ENCODE assay signal across 10 cellular contexts in genomic region chr6:21666788-21667681, GRCh38.
DNase-seq lines count a peak whose midpoint lies in the region; ATAC-seq and TF ChIP-seq lines count a peak whose summit lies in the region.
"Had no signal": no experiment of that assay in that cellular context is flagged by ENCODE, and none has a peak within 500 bp of the region (broad histone marks: within the 10 kb centered on the region; RNA-seq: fewer than 3 reads in every experiment).

No MANE protein-coding gene starts in this region.

- H3K9ac ChIP-seq in HUES6 (ENCODE audit: low read length) (peak overlapping the region; percentile 88), skeletal muscle tissue (ENCODE audit: low read depth in 1 of 3, low read length in 3 of 3) (peak overlapping the region in 1 of 3 donors; percentile 33)

- H3K9me3 ChIP-seq in HUES6 (ENCODE audit: control insufficient read depth, insufficient read depth, low read depth, low read length) (no peaks in the 10 kb centered on the region), iPS-18c (ENCODE audit: control insufficient read depth, insufficient read depth, low read length) (no peaks in the 10 kb centered on the region), skeletal muscle tissue (ENCODE audit: control insufficient read depth in 3 of 3, low read length in 3 of 3) (no peaks in the 10 kb centered on the region)

- peaks cover 18% of the 10 kb centered on the region; the same call in 1 of the 2 replicates for H3K36me3 ChIP-seq in HUES6 (ENCODE audit: control insufficient read depth, insufficient read depth, low read length)
- no peaks in the 10 kb centered on the region for H3K36me3 ChIP-seq in skeletal muscle tissue (ENCODE audit: control insufficient read depth in 3 of 3, insufficient read depth in 3 of 3, low read length in 3 of 3)

- DNase-seq in activated B cell treated with CpG ODN at 0.5 μM for 24 hours, result no peak
- DNase-seq in activated gamma-delta T cell (lab: John Stamatoyannopoulos, UW), result no peak
- DNase-seq in hepatic stellate cell (ENCODE audit: low spot score), result no peak
- no peak for DNase-seq in DMS114 treated with DMSO at 0.1 percent for 48 hours (lab: John Stamatoyannopoulos, UW; ENCODE audit: unreplicated experiment)
- no peak for DNase-seq in activated effector memory CD4-positive, alpha-beta T cell treated with Interleukin-2 at 50 U/mL for 16 hours
- DNase-seq: activated naive CD4-positive, alpha-beta T cell treated with Interleukin-2 at 50 U/mL for 16 hours; NCI-H1436 had no signal

- H3K4me3 ChIP-seq in HUES6 (ENCODE audit: low read depth, low read length) (peak overlapping the region; percentile 82), iPS-18c (ENCODE audit: insufficient read depth, low read depth, low read length) (peak overlapping the region; percentile 88), skeletal muscle tissue (ENCODE audit: low read length in 3 of 3) (peak overlapping the region; percentile 36 to 66 (median 58))

- no peak for TF ChIP-seq CTCF in activated B cell treated with CpG ODN at 0.5 μM for 24 hours (IDR thresholded peaks at IDR 0.05)

- H3K4me3 Mint-ChIP-seq in activated B cell treated with CpG ODN at 0.5 μM for 24 hours, result peak overlapping the region; percentile 52

- H3K27ac ChIP-seq in HUES6 (ENCODE audit: low read depth, low read length) (peak overlapping the region; percentile 70; the same call in 1 of the 2 replicates), skeletal muscle tissue (ENCODE audit: low read depth, low read length) (no peak overlapping the region)

- no peaks in the 10 kb centered on the region for H3K9me3 Mint-ChIP-seq in activated B cell treated with CpG ODN at 0.5 μM for 24 hours

- H3K36me3 Mint-ChIP-seq in activated B cell treated with CpG ODN at 0.5 μM for 24 hours (ENCODE audit: low read depth), result no peaks in the 10 kb centered on the region

- intact Hi-C loops in activated B cell treated with CpG ODN at 0.5 μM for 24 hours (cut with micrococcal nuclease), result no loop called here

- peaks cover 35% of the 10 kb centered on the region for H3K27me3 ChIP-seq in HUES6 (ENCODE audit: control insufficient read depth, insufficient read depth, low read length)
- peaks cover 38 to 42% (median 39%) of the 10 kb centered on the region in 3 donors for H3K27me3 ChIP-seq in skeletal muscle tissue (ENCODE audit: control insufficient read depth in 3 of 3, insufficient read depth in 3 of 3, low read length in 3 of 3)

- no peak overlapping the region for H3K27ac Mint-ChIP-seq in activated B cell treated with CpG ODN at 0.5 μM for 24 hours

- POLR2A ChIA-PET in activated B cell treated with CpG ODN at 0.5 μM for 24 hours (lab: Charles Lee), result interaction anchor here (0.6 kb wide), 1 partner anchor 70 kb away, joined by 4 read pairs; no protein-coding TSS in a partner anchor

- H3K4me1 ChIP-seq in HUES6 (ENCODE audit: control insufficient read depth, insufficient read depth, low read length) (peaks cover 35% of the 10 kb centered on the region), skeletal muscle tissue (ENCODE audit: control insufficient read depth in 3 of 3, insufficient read depth in 3 of 3, low read length in 3 of 3) (peaks cover 13 to 19% (median 14%) of the 10 kb centered on the region in 3 donors)

- CTCF ChIA-PET in activated B cell treated with CpG ODN at 0.5 μM for 24 hours (lab: Charles Lee), result no interaction called here

- peaks cover 59% of the 10 kb centered on the region for H3K27me3 Mint-ChIP-seq in activated B cell treated with CpG ODN at 0.5 μM for 24 hours

- no peak for ATAC-seq in activated B cell treated with CpG ODN at 0.5 μM for 24 hours (ENCODE audit: low read depth)

- peaks cover 32% of the 10 kb centered on the region for H3K4me1 Mint-ChIP-seq in activated B cell treated with CpG ODN at 0.5 μM for 24 hours
